In the genomic region with DNA sequence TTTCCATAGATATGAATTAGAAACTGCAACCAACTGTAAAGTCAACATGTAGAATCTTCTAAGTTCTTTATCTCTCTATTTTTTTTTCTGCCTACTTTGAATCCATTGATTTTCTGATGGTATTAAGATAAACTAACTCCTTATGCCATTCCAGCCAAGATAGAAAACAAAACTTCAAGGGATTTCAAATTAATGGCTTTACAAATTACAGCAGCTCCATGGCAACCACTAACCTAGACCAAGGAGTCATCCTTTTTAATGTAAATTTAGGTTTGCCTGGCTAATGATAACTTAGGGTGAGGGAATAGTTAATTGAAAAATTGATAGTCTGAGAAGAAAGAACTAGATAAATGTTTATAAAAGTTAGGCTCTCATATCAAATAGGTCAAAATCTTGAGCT, we compare ENCODE assay signal across 28 cellular contexts.
"Had no signal": no experiment of that assay in that cellular context is flagged by ENCODE, and none has a peak within 500 bp of the region (broad histone marks: within the 10 kb centered on the region; RNA-seq: fewer than 3 reads in every experiment).

No MANE protein-coding gene starts in this region.

- H3K36me3 Mint-ChIP-seq: activated naive CD4-positive, alpha-beta T cell treated with anti-CD3 and anti-CD28 coated beads, Interleukin-2, amount 10 ng/mL, durations not matched to agents 7 days and 5 days; activated naive CD8-positive, alpha-beta T cell treated with anti-CD3 and anti-CD28 coated beads for 36 hours had no signal

- H3K27me3 Mint-ChIP-seq: activated CD4-positive, alpha-beta memory T cell treated with anti-CD3 and anti-CD28 coated beads, Interleukin-2, amount 10 ng/mL, durations not matched to agents 7 days and 5 days; activated CD4-positive, alpha-beta T cell treated with anti-CD3 and anti-CD28 coated beads for 36 hours; activated naive CD4-positive, alpha-beta T cell treated with anti-CD3 and anti-CD28 coated beads, Interleukin-2, amount 10 ng/mL, durations not matched to agents 7 days and 5 days; activated naive CD8-positive, alpha-beta T cell treated with anti-CD3 and anti-CD28 coated beads for 36 hours; activated T-helper 17 cell treated with anti-CD3 and anti-CD28 coated beads, Interleukin-2, amount 50 U/mL, for 72 hours had no signal

- H3K4me3 Mint-ChIP-seq: activated CD4-positive, alpha-beta memory T cell treated with anti-CD3 and anti-CD28 coated beads, Interleukin-2, amount 10 ng/mL, durations not matched to agents 7 days and 5 days; activated CD4-positive, alpha-beta T cell treated with anti-CD3 and anti-CD28 coated beads for 36 hours; activated naive CD4-positive, alpha-beta T cell treated with anti-CD3 and anti-CD28 coated beads, Interleukin-2, amount 10 ng/mL, durations not matched to agents 7 days and 5 days; activated naive CD8-positive, alpha-beta T cell treated with anti-CD3 and anti-CD28 coated beads for 36 hours; activated T-helper 17 cell treated with anti-CD3 and anti-CD28 coated beads, Interleukin-2, amount 50 U/mL, for 72 hours; T-helper 1 cell treated with Interleukin-12 subunit alpha and Interleukin-12 subunit beta and Interleukin-4 antibody, amounts not matched to agents 30 μg/mL and 1 μg/mL, for 36 hours had no signal

- ATAC-seq: activated CD4-positive, alpha-beta T cell treated with anti-CD3 and anti-CD28 coated beads for 36 hours; activated T-helper 17 cell treated with anti-CD3 and anti-CD28 coated beads, Interleukin-2, amount 50 U/mL, for 72 hours; Panc1; Right ventricle myocardium inferior had no signal

- DNase-seq: activated CD4-positive, alpha-beta memory T cell treated with anti-CD3 and anti-CD28 coated beads, Interleukin-2, amount 10 ng/mL, durations not matched to agents 7 days and 5 days; activated CD4-positive, alpha-beta T cell treated with anti-CD3 and anti-CD28 coated beads for 36 hours; activated CD4-positive, alpha-beta T cell treated with anti-CD3 and anti-CD28 coated beads, Interleukin-2, amount 50 U/mL, for 1 hour; activated CD4-positive, CD25-positive, alpha-beta regulatory T cell; activated gamma-delta T cell treated with Interleukin-2 at 50 U/mL for 16 hours; activated naive CD4-positive, alpha-beta T cell treated with anti-CD3 and anti-CD28 coated beads, Interleukin-2, amount 10 ng/mL, durations not matched to agents 7 days and 5 days; activated naive CD8-positive, alpha-beta T cell treated with anti-CD3 and anti-CD28 coated beads for 36 hours; activated T-cell treated with anti-CD3 and anti-CD28 coated beads for 4 hours; activated T-cell treated with anti-CD3 and anti-CD28 coated beads, Interleukin-2, amount 50 U/mL, for 48 hours; brain microvascular endothelial cell; cerebellar nuclear complex; MM.1S; NCI-H1105; NCI-H1436; NCI-H187 treated with DMSO at 0.1 percent for 48 hours; NCI-H2081 treated with DMSO at 0.1 percent for 48 hours; NCI-H526; NK-92 treated with Interleukin-12 subunit alpha and Interleukin-12 subunit beta, amount 100 ng/mL, for 24 hours; OCI-M1; RPMI8226; SJCRH30; T1000 had no signal

- H3K4me3 ChIP-seq: SJCRH30 had no signal

- H3K27me3 ChIP-seq: brain microvascular endothelial cell, SJCRH30 had no signal

- H3K4me1 Mint-ChIP-seq: activated CD4-positive, alpha-beta memory T cell treated with anti-CD3 and anti-CD28 coated beads, Interleukin-2, amount 10 ng/mL, durations not matched to agents 7 days and 5 days; activated CD4-positive, alpha-beta T cell treated with anti-CD3 and anti-CD28 coated beads for 36 hours; activated naive CD4-positive, alpha-beta T cell treated with anti-CD3 and anti-CD28 coated beads, Interleukin-2, amount 10 ng/mL, durations not matched to agents 7 days and 5 days; activated naive CD8-positive, alpha-beta T cell treated with anti-CD3 and anti-CD28 coated beads for 36 hours; activated T-helper 17 cell treated with anti-CD3 and anti-CD28 coated beads, Interleukin-2, amount 50 U/mL, for 72 hours had no signal

- H3K4me1 ChIP-seq: SJCRH30 had no signal

- H3K9me3 ChIP-seq: SJCRH30 had no signal

- H3K36me3 ChIP-seq: brain microvascular endothelial cell, SJCRH30 had no signal

- H3K27ac Mint-ChIP-seq: activated CD4-positive, alpha-beta memory T cell treated with anti-CD3 and anti-CD28 coated beads, Interleukin-2, amount 10 ng/mL, durations not matched to agents 7 days and 5 days; activated CD4-positive, alpha-beta T cell treated with anti-CD3 and anti-CD28 coated beads for 36 hours; activated naive CD4-positive, alpha-beta T cell treated with anti-CD3 and anti-CD28 coated beads, Interleukin-2, amount 10 ng/mL, durations not matched to agents 7 days and 5 days; activated naive CD8-positive, alpha-beta T cell treated with anti-CD3 and anti-CD28 coated beads for 36 hours; activated T-helper 17 cell treated with anti-CD3 and anti-CD28 coated beads, Interleukin-2, amount 50 U/mL, for 72 hours; T-helper 1 cell treated with Interleukin-12 subunit alpha and Interleukin-12 subunit beta and Interleukin-4 antibody, amounts not matched to agents 30 μg/mL and 1 μg/mL, for 36 hours had no signal

- FAIRE-seq: colon, TTC549 had no signal

- H3K27ac ChIP-seq: brain microvascular endothelial cell, SJCRH30 had no signal
